In genomic region chr7:106243893-106244292, GRCh38 we compare ENCODE assay signal across 1 cellular context.
TF ChIP-seq lines count a peak whose summit lies in the region.

No MANE protein-coding gene starts in this region.

TF ChIP-seq in K562, 482 proteins besides CTCF, POLR2A, EP300 and RAD21 (continued from another document and continues in another):
- TF ChIP-seq CHAMP1 (IDR thresholded peaks at IDR 0.05) (no peak), ZBTB7A (IDR thresholded peaks at IDR 0.05; ENCODE audit: borderline replicate concordance, control insufficient read depth, low read depth, low read length) (no peak), SMAD3 (CRISPR knock-in tag; conservative IDR thresholded peaks at IDR 0.05) (no peak), FOXM1 (IDR thresholded peaks at IDR 0.05; ENCODE audit: low read depth) (no peak; the same call in 1 of the 2 replicates), FOXM1 (CRISPR knock-in tag; IDR thresholded peaks at IDR 0.05; ENCODE audit: low read depth) (no peak), ZNF75A (CRISPR knock-in tag; IDR thresholded peaks at IDR 0.05) (peak; percentile 87), NR2C2 (CRISPR knock-in tag; IDR thresholded peaks at IDR 0.05) (no peak), NR2C2 (tag; IDR thresholded peaks at IDR 0.05) (no peak), BRCA1 (IDR thresholded peaks at IDR 0.05) (no peak), BRCA1 (CRISPR knock-in tag; IDR thresholded peaks at IDR 0.05) (no peak), ETS2 (tag; IDR thresholded peaks at IDR 0.05; ENCODE audit: borderline replicate concordance, poor library complexity, severe bottlenecking) (no peak), ARNT (IDR thresholded peaks at IDR 0.05) (no peak), KDM2B (CRISPR knock-in tag; IDR thresholded peaks at IDR 0.05) (no peak), RFX5 (IDR thresholded peaks at IDR 0.05; ENCODE audit: low read depth, low read length) (no peak), DPF2 (IDR thresholded peaks at IDR 0.05) (no peak; the same call in 1 of the 2 replicates), NR2F6 (CRISPR knock-in tag; IDR thresholded peaks at IDR 0.05) (no peak), JUNB (CRISPR knock-in tag; conservative IDR thresholded peaks at IDR 0.05) (no peak), GTF2E2 (tag; IDR thresholded peaks at IDR 0.05) (no peak; the same call in 1 of the 2 replicates), ZFP1 (CRISPR knock-in tag; IDR thresholded peaks at IDR 0.05) (no peak), L3MBTL2 (IDR thresholded peaks at IDR 0.05) (peak; percentile 98), DLX4 (CRISPR knock-in tag; IDR thresholded peaks at IDR 0.05) (no peak), MGA (IDR thresholded peaks at IDR 0.05) (peak; percentile 92), JUN (IDR thresholded peaks at IDR 0.05; ENCODE audit: borderline replicate concordance, low read depth, low read length) (peak; percentile 87), JUN (CRISPR knock-in tag; IDR thresholded peaks at IDR 0.05; ENCODE audit: borderline replicate concordance) (no peak), SOX6 (IDR thresholded peaks at IDR 0.05) (peak; percentile 68), ATF3 (IDR thresholded peaks at IDR 0.05) (peak; percentile 89), ATF3 (CRISPR knock-in tag; conservative IDR thresholded peaks at IDR 0.05) (no peak), PTRF (tag; IDR thresholded peaks at IDR 0.05) (no peak), HNRNPLL (IDR thresholded peaks at IDR 0.05; ENCODE audit: low read depth, low read length, poor library complexity, severe bottlenecking) (no peak), PRDM10 (IDR thresholded peaks at IDR 0.05; ENCODE audit: partially characterized antibody) (no peak), ZNF140 (CRISPR knock-in tag; IDR thresholded peaks at IDR 0.05) (no peak), TCF7L2 (IDR thresholded peaks at IDR 0.05; ENCODE audit: low read depth, low read length) (no peak), POU5F1 (IDR thresholded peaks at IDR 0.05; ENCODE audit: borderline replicate concordance, low read depth, low read length, partially characterized antibody) (no peak), CBX3 (IDR thresholded peaks at IDR 0.05; ENCODE audit: borderline replicate concordance in 1 of 2, low read length in 2 of 2) (no peak), FOXJ2 (tag; IDR thresholded peaks at IDR 0.05) (0 out of 2 replicates have a peak, but pooled peaks have one; percentile 59), BACH1 (tag; IDR thresholded peaks at IDR 0.05) (0 out of 2 replicates have a peak, but pooled peaks have one; percentile 41), KHSRP (IDR thresholded peaks at IDR 0.05) (no peak), TRIM24 (IDR thresholded peaks at IDR 0.05) (peak; percentile 19 to 85; a peak in 3 of 4 replicates), CC2D1A (IDR thresholded peaks at IDR 0.05) (peak; percentile 28; the same call in 1 of the 2 replicates), POLR2AphosphoS2 (IDR thresholded peaks at IDR 0.05; ENCODE audit: low read length) (no peak), ETV6 (IDR thresholded peaks at IDR 0.05; ENCODE audit: borderline replicate concordance in 1 of 2, low read depth in 2 of 2, low read length in 1 of 2) (no peak), ETV6 (CRISPR knock-in tag; IDR thresholded peaks at IDR 0.05; ENCODE audit: borderline replicate concordance) (no peak), WHSC1 (IDR thresholded peaks at IDR 0.05; ENCODE audit: low read length) (no peak), ZNF655 (CRISPR knock-in tag; IDR thresholded peaks at IDR 0.05) (no peak), TEAD1 (CRISPR knock-in tag; IDR thresholded peaks at IDR 0.05) (peak in 1 of 2 experiments; percentile 49; a peak in 1 of 4 replicates), HLTF (IDR thresholded peaks at IDR 0.05) (no peak), ATF1 (CRISPR knock-in tag; IDR thresholded peaks at IDR 0.05) (no peak), ATF1 (tag; IDR thresholded peaks at IDR 0.05) (peak; percentile 74)
